9 cellular contexts compared by ENCODE assay signal in genomic region chr21:33374080-33374873, GRCh38. TPM values are rescaled to one million over a fixed set of nuclear protein-coding genes. Genes with fewer than 3 reads are reported as not detected.
DNase-seq lines count a peak whose midpoint lies in the region; ATAC-seq, FAIRE-seq and TF ChIP-seq lines count a peak whose summit lies in the region.
"Had no signal": no experiment of that assay in that cellular context is flagged by ENCODE, and none has a peak within 500 bp of the region (broad histone marks: within the 10 kb centered on the region; RNA-seq: fewer than 3 reads in every experiment).

No MANE protein-coding gene starts in this region.

- H3K27ac ChIP-seq in body of pancreas (peak overlapping the region in 1 of 4 donors; percentile 74), kidney (ENCODE audit: low read depth in 2 of 2, low read length in 2 of 2) (no peak overlapping the region)

- TF ChIP-seq CTCF in body of pancreas (IDR thresholded peaks at IDR 0.05): peak; percentile 38 to 68 (median 57)
- peak; percentile 67 for TF ChIP-seq CTCF in kidney (IDR thresholded peaks at IDR 0.05; ENCODE audit: borderline replicate concordance, extremely low read depth, insufficient read depth)

- DNase-seq in NCI-H187 (lab: John Stamatoyannopoulos, UW) (peak; percentile 9 to 17), NCI-H187 treated with DMSO at 0.1 percent for 48 hours (lab: John Stamatoyannopoulos, UW) (no peak), body of pancreas (peak; percentile 42 to 67 (median 60)), kidney (no peak)
- peak; percentile 60 for DNase-seq in Jurkat, Clone E6-1 (ENCODE audit: low read depth, low spot score)
- peak; percentile 9 to 60 (median 38) for DNase-seq in stimulated activated naive CD4-positive, alpha-beta T cell (lab: John Stamatoyannopoulos, UW)

- ATAC-seq in SK-N-SH treated with all-trans-retinoic acid at 6 μM for 48 hours: peak; percentile 90
- peak; percentile 69 for ATAC-seq in body of pancreas
- no peak for ATAC-seq in GM19351 (IDR thresholded peaks at IDR 0.05; ENCODE audit: unreplicated experiment)

- peak; percentile 58 for FAIRE-seq in kidney (lab: Jason Lieb, UNC)
- FAIRE-seq: endometrium had no signal

- TF ChIP-seq POLR2A in body of pancreas (IDR thresholded peaks at IDR 0.05): no peak

- WGBS in body of pancreas, 2 donors: 23 to 30% methylated on average over 4 of the region's 4 CpGs

- H3K9me3 ChIP-seq in body of pancreas (no peaks in the 10 kb centered on the region), kidney (ENCODE audit: control insufficient read depth in 1 of 2, low read length in 2 of 2) (no peaks in the 10 kb centered on the region)

- no peak overlapping the region for H3K9ac ChIP-seq in kidney (ENCODE audit: low read length in 2 of 2)

- no peaks in the 10 kb centered on the region for H3K36me3 ChIP-seq in body of pancreas (replicated peaks in 1 of 2; ENCODE audit: insufficient read depth in 1 of 2, low read depth in 2 of 2)
- no peaks in the 10 kb centered on the region for H3K36me3 ChIP-seq in kidney (ENCODE audit: control insufficient read depth in 1 of 2, insufficient read depth in 2 of 2, low read length in 2 of 2)

- no peaks in the 10 kb centered on the region for H3K4me1 ChIP-seq in body of pancreas
- no peaks in the 10 kb centered on the region for H3K4me1 ChIP-seq in kidney (ENCODE audit: control insufficient read depth in 1 of 2, insufficient read depth in 1 of 2, low read depth in 1 of 2, low read length in 2 of 2)

- no peaks in the 10 kb centered on the region for H3K27me3 ChIP-seq in body of pancreas

- intact Hi-C loops in body of pancreas (cut with DNase I): no loop called here
- intact Hi-C loops in kidney (cut with DNase I): loop anchor here (10.0 kb wide), 1 partner anchor 61 kb away; no protein-coding TSS in a partner anchor

- H3K4me3 ChIP-seq in Jurkat, Clone E6-1 (ENCODE audit: low read length): no peak overlapping the region
- H3K4me3 ChIP-seq in body of pancreas (no peak overlapping the region), kidney (ENCODE audit: low read length in 2 of 2) (no peak overlapping the region)

TF ChIP-seq in SK-N-SH treated with all-trans-retinoic acid at 6 μM for 48 hours, 23 proteins besides CTCF, POLR2A, EP300 and RAD21:
- no peak for TF ChIP-seq CSDC2 (CRISPR knock-in tag; IDR thresholded peaks at IDR 0.05)
- TF ChIP-seq ARNTL (CRISPR knock-in tag; IDR thresholded peaks at IDR 0.05; ENCODE audit: borderline replicate concordance, low read depth): no peak
- no peak for TF ChIP-seq OSR1 (CRISPR knock-in tag; IDR thresholded peaks at IDR 0.05)
- TF ChIP-seq, protein P1, sequence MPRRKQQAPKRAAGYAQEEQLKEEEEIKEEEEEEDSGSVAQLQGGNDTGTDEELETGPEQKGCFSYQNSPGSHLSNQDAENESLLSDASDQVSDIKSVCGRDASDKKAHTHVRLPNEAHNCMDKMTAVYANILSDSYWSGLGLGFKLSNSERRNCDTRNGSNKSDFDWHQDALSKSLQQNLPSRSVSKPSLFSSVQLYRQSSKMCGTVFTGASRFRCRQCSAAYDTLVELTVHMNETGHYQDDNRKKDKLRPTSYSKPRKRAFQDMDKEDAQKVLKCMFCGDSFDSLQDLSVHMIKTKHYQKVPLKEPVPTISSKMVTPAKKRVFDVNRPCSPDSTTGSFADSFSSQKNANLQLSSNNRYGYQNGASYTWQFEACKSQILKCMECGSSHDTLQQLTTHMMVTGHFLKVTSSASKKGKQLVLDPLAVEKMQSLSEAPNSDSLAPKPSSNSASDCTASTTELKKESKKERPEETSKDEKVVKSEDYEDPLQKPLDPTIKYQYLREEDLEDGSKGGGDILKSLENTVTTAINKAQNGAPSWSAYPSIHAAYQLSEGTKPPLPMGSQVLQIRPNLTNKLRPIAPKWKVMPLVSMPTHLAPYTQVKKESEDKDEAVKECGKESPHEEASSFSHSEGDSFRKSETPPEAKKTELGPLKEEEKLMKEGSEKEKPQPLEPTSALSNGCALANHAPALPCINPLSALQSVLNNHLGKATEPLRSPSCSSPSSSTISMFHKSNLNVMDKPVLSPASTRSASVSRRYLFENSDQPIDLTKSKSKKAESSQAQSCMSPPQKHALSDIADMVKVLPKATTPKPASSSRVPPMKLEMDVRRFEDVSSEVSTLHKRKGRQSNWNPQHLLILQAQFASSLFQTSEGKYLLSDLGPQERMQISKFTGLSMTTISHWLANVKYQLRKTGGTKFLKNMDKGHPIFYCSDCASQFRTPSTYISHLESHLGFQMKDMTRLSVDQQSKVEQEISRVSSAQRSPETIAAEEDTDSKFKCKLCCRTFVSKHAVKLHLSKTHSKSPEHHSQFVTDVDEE (CRISPR knock-in tag; IDR thresholded peaks at IDR 0.05): no peak
- TF ChIP-seq ZC3H10 (CRISPR knock-in tag; IDR thresholded peaks at IDR 0.05): no peak
- no peak for TF ChIP-seq RARB (CRISPR knock-in tag; IDR thresholded peaks at IDR 0.05)
- TF ChIP-seq, protein P2, sequence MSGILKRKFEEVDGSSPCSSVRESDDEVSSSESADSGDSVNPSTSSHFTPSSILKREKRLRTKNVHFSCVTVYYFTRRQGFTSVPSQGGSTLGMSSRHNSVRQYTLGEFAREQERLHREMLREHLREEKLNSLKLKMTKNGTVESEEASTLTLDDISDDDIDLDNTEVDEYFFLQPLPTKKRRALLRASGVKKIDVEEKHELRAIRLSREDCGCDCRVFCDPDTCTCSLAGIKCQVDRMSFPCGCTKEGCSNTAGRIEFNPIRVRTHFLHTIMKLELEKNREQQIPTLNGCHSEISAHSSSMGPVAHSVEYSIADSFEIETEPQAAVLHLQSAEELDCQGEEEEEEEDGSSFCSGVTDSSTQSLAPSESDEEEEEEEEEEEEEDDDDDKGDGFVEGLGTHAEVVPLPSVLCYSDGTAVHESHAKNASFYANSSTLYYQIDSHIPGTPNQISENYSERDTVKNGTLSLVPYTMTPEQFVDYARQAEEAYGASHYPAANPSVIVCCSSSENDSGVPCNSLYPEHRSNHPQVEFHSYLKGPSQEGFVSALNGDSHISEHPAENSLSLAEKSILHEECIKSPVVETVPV (CRISPR knock-in tag; IDR thresholded peaks at IDR 0.05): no peak
- TF ChIP-seq ISL1 (CRISPR knock-in tag; IDR thresholded peaks at IDR 0.05): no peak
- TF ChIP-seq ZFP30 (CRISPR knock-in tag; IDR thresholded peaks at IDR 0.05): no peak
- no peak for TF ChIP-seq ZNF565 (CRISPR knock-in tag; conservative IDR thresholded peaks at IDR 0.05; ENCODE audit: low read depth)
- TF ChIP-seq, protein P3, sequence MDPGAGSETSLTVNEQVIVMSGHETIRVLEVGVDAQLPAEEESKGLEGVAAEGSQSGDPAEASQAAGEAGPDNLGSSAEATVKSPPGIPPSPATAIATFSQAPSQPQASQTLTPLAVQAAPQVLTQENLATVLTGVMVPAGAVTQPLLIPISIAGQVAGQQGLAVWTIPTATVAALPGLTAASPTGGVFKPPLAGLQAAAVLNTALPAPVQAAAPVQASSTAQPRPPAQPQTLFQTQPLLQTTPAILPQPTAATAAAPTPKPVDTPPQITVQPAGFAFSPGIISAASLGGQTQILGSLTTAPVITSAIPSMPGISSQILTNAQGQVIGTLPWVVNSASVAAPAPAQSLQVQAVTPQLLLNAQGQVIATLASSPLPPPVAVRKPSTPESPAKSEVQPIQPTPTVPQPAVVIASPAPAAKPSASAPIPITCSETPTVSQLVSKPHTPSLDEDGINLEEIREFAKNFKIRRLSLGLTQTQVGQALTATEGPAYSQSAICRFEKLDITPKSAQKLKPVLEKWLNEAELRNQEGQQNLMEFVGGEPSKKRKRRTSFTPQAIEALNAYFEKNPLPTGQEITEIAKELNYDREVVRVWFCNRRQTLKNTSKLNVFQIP (CRISPR knock-in tag; IDR thresholded peaks at IDR 0.05; ENCODE audit: borderline replicate concordance, low read depth): no peak
- no peak for TF ChIP-seq ZNF70 (CRISPR knock-in tag; IDR thresholded peaks at IDR 0.05)
- no peak for TF ChIP-seq TOX (CRISPR knock-in tag; IDR thresholded peaks at IDR 0.05; ENCODE audit: borderline replicate concordance)
- TF ChIP-seq TCF4 (CRISPR knock-in tag; IDR thresholded peaks at IDR 0.05; ENCODE audit: borderline replicate concordance): no peak

RNA-seq across cellular contexts. Expression of gene IFNGR2, which starts 28.9 kb away (rescaled TPM):
- 43.7 TPM for polyA plus RNA-seq in Jurkat, Clone E6-1 (2012; ENCODE audit: insufficient read depth, insufficient read length)
- total RNA-seq in body of pancreas (10 to 100 TPM; 30.4 to 32.3 TPM), kidney (68.3 TPM)
- 57.6 TPM for polyA plus RNA-seq in kidney (ENCODE audit: insufficient read depth, low read depth, low replicate concordance)

RNA-seq across cellular contexts. Expression of gene IFNAR1, which starts 49.5 kb away (rescaled TPM):
- 16.9 TPM for polyA plus RNA-seq in Jurkat, Clone E6-1 (2012; ENCODE audit: insufficient read depth, insufficient read length)
- total RNA-seq in body of pancreas: 10 to 100 TPM; 14.2 to 17.9 TPM
- 60.9 TPM for total RNA-seq in kidney
- polyA plus RNA-seq in kidney (ENCODE audit: insufficient read depth, low read depth, low replicate concordance): 15.9 TPM

Comparison
In these comparisons a context has a peak if more than half of its experiments do, and no peak if none do; other contexts are left out.
1. DNase-seq: peak in NCI-H187 (2 of 2), Jurkat, Clone E6-1 (single experiment), body of pancreas (4 of 4) and stimulated activated naive CD4-positive, alpha-beta T cell (6 of 6); none in NCI-H187 treated with DMSO at 0.1 percent for 48 hours (single experiment) and kidney (single experiment).